In the genomic region with DNA sequence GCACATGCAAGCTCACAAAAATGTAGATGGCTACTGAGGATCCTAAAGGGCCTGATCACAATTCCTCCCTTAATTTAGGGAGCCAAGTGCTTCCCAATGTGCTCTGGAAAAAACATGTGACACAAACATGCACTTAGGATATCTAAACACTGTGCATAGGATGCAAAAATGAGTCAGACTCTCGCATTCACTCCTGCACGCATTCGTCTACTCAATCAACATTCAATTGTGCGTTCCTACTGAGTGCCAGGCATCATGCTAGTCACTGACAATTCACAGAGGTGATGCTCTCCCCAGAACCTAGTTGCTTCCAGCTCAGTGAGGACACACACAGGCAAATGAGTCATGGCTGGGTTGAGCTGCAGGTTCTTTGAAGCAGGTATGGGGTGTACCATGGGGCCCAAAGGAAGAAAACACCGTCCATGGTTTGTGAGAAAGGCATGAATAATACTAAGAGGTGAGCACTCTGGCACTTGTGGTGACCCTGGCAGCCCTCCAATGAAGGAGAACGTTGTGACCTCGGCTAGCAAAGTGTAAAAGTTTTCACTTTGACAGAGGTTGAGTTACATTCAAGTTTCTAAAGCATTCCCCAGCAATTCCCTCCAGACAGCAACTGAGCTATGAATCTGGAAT, we compare ENCODE assay signal across 9 cellular contexts.
DNase-seq lines count a peak whose midpoint lies in the region; ATAC-seq, FAIRE-seq and TF ChIP-seq lines count a peak whose summit lies in the region.
"Had no signal": no experiment of that assay in that cellular context is flagged by ENCODE, and none has a peak within 500 bp of the region (broad histone marks: within the 10 kb centered on the region; RNA-seq: fewer than 3 reads in every experiment).

No MANE protein-coding gene starts in this region.

- no peak for TF ChIP-seq RAD21 in HepG2 (CRISPR knock-in tag; IDR thresholded peaks at IDR 0.05)

- H3K9me3 ChIP-seq in PC-3 (ENCODE audit: low read length): no peaks in the 10 kb centered on the region
- H3K9me3 ChIP-seq in HepG2 (ENCODE audit: low read length): no peaks in the 10 kb centered on the region

- H3K79me2 ChIP-seq in PC-3 (ENCODE audit: low read length) (no peaks in the 10 kb centered on the region), HepG2 (ENCODE audit: insufficient read depth, low read length) (no peaks in the 10 kb centered on the region)

- H3K4me1 ChIP-seq in PC-3 (ENCODE audit: insufficient read depth, low read length): peaks cover 16% of the 10 kb centered on the region
- H3K4me1 ChIP-seq in HepG2 (ENCODE audit: insufficient read depth, low read length): peaks cover 52% of the 10 kb centered on the region

- H3K9ac ChIP-seq in PC-3 (ENCODE audit: low read length): no peak overlapping the region
- H3K9ac ChIP-seq in HepG2 (ENCODE audit: insufficient read depth, low read depth, low read length): no peak overlapping the region

- POLR2A ChIA-PET in PC-3 (lab: Charles Lee; ENCODE audit: unreplicated experiment) (interaction anchor here (0.6 kb wide), 1 partner anchor 685 kb away, joined by 3 read pairs; no protein-coding TSS in a partner anchor), HepG2 (lab: Yijun Ruan, JAX) (interaction anchor here (1.1 to 1.8 kb wide), 4 partner anchors 39 to 48 kb away, joined by 3 to 6 read pairs (median 5); no protein-coding TSS in a partner anchor)

- no peak overlapping the region; the same call in 1 of the 2 replicates for H3K4me2 ChIP-seq in PC-3 (ENCODE audit: low read length)
- no peak overlapping the region for H3K4me2 ChIP-seq in HepG2 (ENCODE audit: low read depth, low read length)

- CTCF ChIA-PET in PC-3 (lab: Charles Lee) (no interaction called here), HepG2 (lab: Yijun Ruan, JAX; ENCODE audit: low intra/inter-chr PET ratio, low total read pairs) (no interaction called here)

- H2AFZ ChIP-seq in PC-3 (ENCODE audit: low read length) (no peak overlapping the region), HepG2 (ENCODE audit: low read length) (no peak overlapping the region)

- H4K20me1 ChIP-seq in PC-3 (ENCODE audit: low read length) (no peaks in the 10 kb centered on the region), HepG2 (ENCODE audit: insufficient read depth, low read length) (no peaks in the 10 kb centered on the region)

- no peak for FAIRE-seq in HepG2 (lab: Jason Lieb, UNC)

- TF ChIP-seq CTCF in PC-3 (conservative IDR thresholded peaks at IDR 0.05; ENCODE audit: low read depth, low read length) (no peak), HepG2 (CRISPR knock-in tag; IDR thresholded peaks at IDR 0.05) (no peak), coronary artery (IDR thresholded peaks at IDR 0.05) (no peak)

- in situ Hi-C loops in HepG2 (cut with HindIII; ENCODE audit: extremely low pct_ligation_motif_present, low pct_unique_long_range_greater_than_20kb) (no loop called here), KBM-7 (cut with MboI; ENCODE audit: low pct_unique_long_range_greater_than_20kb, low sequenced_read_pairs) (no loop called here)

- no peak overlapping the region for H3K4me3 ChIP-seq in PC-3 (ENCODE audit: low read length)
- H3K4me3 ChIP-seq in HepG2 (replicated peaks in 1 of 3; ENCODE audit: insufficient read depth in 1 of 3, low read depth in 2 of 3, low read length in 3 of 3): no peak overlapping the region
- no peak overlapping the region for H3K4me3 ChIP-seq in coronary artery

- no peak for TF ChIP-seq POLR2A in HepG2 (IDR thresholded peaks at IDR 0.05; ENCODE audit: insufficient read depth in 1 of 2, low read depth in 2 of 2, low read length in 2 of 2)

- H3K36me3 ChIP-seq in PC-3 (ENCODE audit: low read depth, low read length) (no peaks in the 10 kb centered on the region), HepG2 (replicated peaks in 1 of 2; ENCODE audit: control insufficient read depth in 1 of 2, insufficient read depth in 2 of 2, low read length in 2 of 2) (no peaks in the 10 kb centered on the region)

- no TSS peak for BruUV-seq in PC-3 (replicated peaks; lab: Mats Ljungman, UMichigan)
- no TSS peak for BruUV-seq in HepG2 (replicated peaks; lab: Mats Ljungman, UMichigan)

- H3K9me2 ChIP-seq in PC-3 (replicated peaks; ENCODE audit: low read length): no peaks in the 10 kb centered on the region

- intact Hi-C loops in PC-3 (cut with micrococcal nuclease): no loop called here
- intact Hi-C loops in HepG2 (cut with micrococcal nuclease; ENCODE audit: unreplicated experiment): loop anchor here (10.0 kb wide), 1 partner anchor 51 kb away; no protein-coding TSS in a partner anchor

- DNase-seq in PC-3: peak; percentile 42
- no peak for DNase-seq in HepG2 (ENCODE audit: low spot score)
- DNase-seq in KBM-7: no peak
- DNase-seq in nucleus accumbens (lab: John Stamatoyannopoulos, UW): no peak
- no peak for DNase-seq in NCI-H1930 (lab: John Stamatoyannopoulos, UW)
- DNase-seq in coronary artery (ENCODE audit: low spot score): no peak
- DNase-seq: NCI-H526 had no signal

- TF ChIP-seq EP300 in HepG2 (IDR thresholded peaks at IDR 0.05; ENCODE audit: low read depth in 2 of 2, low read length in 2 of 2) (no peak), HepG2 (CRISPR knock-in tag; IDR thresholded peaks at IDR 0.05; ENCODE audit: borderline replicate concordance) (no peak)

- H3K27me3 ChIP-seq in PC-3 (ENCODE audit: low read length): no peaks in the 10 kb centered on the region
- no peaks in the 10 kb centered on the region for H3K27me3 ChIP-seq in HepG2 (ENCODE audit: control insufficient read depth in 1 of 2, insufficient read depth in 2 of 2, low read length in 2 of 2)

- WGBS in HepG2 (ENCODE audit: low lambda C conversion rate): 68% methylated on average over 7 of the region's 7 CpGs

- H3K27ac ChIP-seq in PC-3 (ENCODE audit: low read length) (no peak overlapping the region), HepG2 (ENCODE audit: extremely low read length, insufficient read depth, low read length) (no peak overlapping the region), coronary artery (no peak overlapping the region)

- peak; percentile 55 for ATAC-seq in GM18502 (IDR thresholded peaks at IDR 0.05; ENCODE audit: poor library complexity, unreplicated experiment)
- ATAC-seq in GM19463 (IDR thresholded peaks at IDR 0.05; ENCODE audit: unreplicated experiment): peak; percentile 94
- peak; percentile 54 for ATAC-seq in PC-3
- ATAC-seq in HepG2: peak; percentile 56; the same call in 2 of the 3 replicates

- no peaks in the 10 kb centered on the region for H3F3A ChIP-seq in PC-3 (ENCODE audit: low read length, unreplicated experiment)

TF ChIP-seq in HepG2, 621 proteins besides CTCF, POLR2A, EP300 and RAD21 (continues in another document):
- TF ChIP-seq HHEX (CRISPR knock-in tag; IDR thresholded peaks at IDR 0.05): no peak
- no peak for TF ChIP-seq NCOA5 (CRISPR knock-in tag; IDR thresholded peaks at IDR 0.05)
- TF ChIP-seq, protein P1, sequence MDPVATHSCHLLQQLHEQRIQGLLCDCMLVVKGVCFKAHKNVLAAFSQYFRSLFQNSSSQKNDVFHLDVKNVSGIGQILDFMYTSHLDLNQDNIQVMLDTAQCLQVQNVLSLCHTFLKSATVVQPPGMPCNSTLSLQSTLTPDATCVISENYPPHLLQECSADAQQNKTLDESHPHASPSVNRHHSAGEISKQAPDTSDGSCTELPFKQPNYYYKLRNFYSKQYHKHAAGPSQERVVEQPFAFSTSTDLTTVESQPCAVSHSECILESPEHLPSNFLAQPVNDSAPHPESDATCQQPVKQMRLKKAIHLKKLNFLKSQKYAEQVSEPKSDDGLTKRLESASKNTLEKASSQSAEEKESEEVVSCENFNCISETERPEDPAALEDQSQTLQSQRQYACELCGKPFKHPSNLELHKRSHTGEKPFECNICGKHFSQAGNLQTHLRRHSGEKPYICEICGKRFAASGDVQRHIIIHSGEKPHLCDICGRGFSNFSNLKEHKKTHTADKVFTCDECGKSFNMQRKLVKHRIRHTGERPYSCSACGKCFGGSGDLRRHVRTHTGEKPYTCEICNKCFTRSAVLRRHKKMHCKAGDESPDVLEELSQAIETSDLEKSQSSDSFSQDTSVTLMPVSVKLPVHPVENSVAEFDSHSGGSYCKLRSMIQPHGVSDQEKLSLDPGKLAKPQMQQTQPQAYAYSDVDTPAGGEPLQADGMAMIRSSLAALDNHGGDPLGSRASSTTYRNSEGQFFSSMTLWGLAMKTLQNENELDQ (CRISPR knock-in tag; IDR thresholded peaks at IDR 0.05; ENCODE audit: borderline replicate concordance): no peak
- no peak for TF ChIP-seq SOX6 (IDR thresholded peaks at IDR 0.05)
- 0 out of 2 replicates have a peak, but pooled peaks have one; percentile 15 for TF ChIP-seq SOX6 (CRISPR knock-in tag; IDR thresholded peaks at IDR 0.05)
- no peak for TF ChIP-seq ISX (CRISPR knock-in tag; conservative IDR thresholded peaks at IDR 0.05)
- TF ChIP-seq ZKSCAN1 (IDR thresholded peaks at IDR 0.05; ENCODE audit: low read length): peak; percentile 53; the same call in 1 of the 2 replicates
- no peak for TF ChIP-seq ZNF746 (CRISPR knock-in tag; IDR thresholded peaks at IDR 0.05)
- TF ChIP-seq YEATS2 (CRISPR knock-in tag; IDR thresholded peaks at IDR 0.05; ENCODE audit: borderline replicate concordance): no peak
